Comparison of ENCODE assay signal across 9 cellular contexts in genomic region chr1:44417351-44418021, GRCh38. TPM values are rescaled to one million over a fixed set of nuclear protein-coding genes. Genes with fewer than 3 reads are reported as not detected.
A peak's percentile ranks its signal among the peaks of the same experiment; 100 is the strongest.
DNase-seq lines count a peak whose midpoint lies in the region; ATAC-seq, FAIRE-seq and TF ChIP-seq lines count a peak whose summit lies in the region.
"Had no signal": no experiment of that assay in that cellular context is flagged by ENCODE, and none has a peak within 500 bp of the region (broad histone marks: within the 10 kb centered on the region; RNA-seq: fewer than 3 reads in every experiment).

No MANE protein-coding gene starts in this region.

- intact Hi-C loops in left cardiac atrium (cut with DNase I) (no loop called here), pancreas (cut with DNase I) (no loop called here)

- no peaks in the 10 kb centered on the region for H3K36me3 ChIP-seq in pancreas

- peak overlapping the region in 1 of 4 donors; percentile 39 for H3K4me3 ChIP-seq in pancreas

- no peak overlapping the region for H3K27ac ChIP-seq in pancreas

- no peak for FAIRE-seq in pancreas (lab: Jason Lieb, UNC)
- FAIRE-seq: G401.6 had no signal

- H3K9me3 ChIP-seq in pancreas, result no peaks in the 10 kb centered on the region

- H3K4me1 ChIP-seq in pancreas, result peaks cover 0 to 4% (median 0%) of the 10 kb centered on the region in 3 donors

- peak; percentile 25 for DNase-seq in activated T-cell treated with anti-CD3 and anti-CD28 coated beads, Interleukin-2, amount 50 U/mL, for 1 hour
- DNase-seq in activated T-cell treated with anti-CD3 and anti-CD28 coated beads for 4 hours (no peak), left cardiac atrium (peak; percentile 38), pancreas (peak in 3 of 6 donors; percentile 24 to 80 (median 80))

- WGBS in pancreas, 2 donors, result 2 to 4% methylated on average over 58 to 65 of the region's 65 CpGs

- ATAC-seq in SK-N-SH treated with all-trans-retinoic acid at 6 μM for 48 hours (peak; percentile 84), left cardiac atrium (peak; percentile 86 to 90), pancreas (peak; percentile 72 to 92 (median 86)), HG02981 (IDR thresholded peaks at IDR 0.05; ENCODE audit: unreplicated experiment) (no peak), HG03045 (IDR thresholded peaks at IDR 0.05; ENCODE audit: unreplicated experiment) (no peak), GM21423 (IDR thresholded peaks at IDR 0.05; ENCODE audit: unreplicated experiment) (no peak)

- no peak for TF ChIP-seq CTCF in pancreas (IDR thresholded peaks at IDR 0.05)

- H3K27me3 ChIP-seq in pancreas, result peaks cover 18 to 67% (median 23%) of the 10 kb centered on the region in 4 donors

TF ChIP-seq in SK-N-SH treated with all-trans-retinoic acid at 6 μM for 48 hours, 23 proteins besides CTCF, POLR2A, EP300 and RAD21:
- no peak for TF ChIP-seq TOX (CRISPR knock-in tag; IDR thresholded peaks at IDR 0.05; ENCODE audit: borderline replicate concordance)
- TF ChIP-seq SNAI2 (CRISPR knock-in tag; IDR thresholded peaks at IDR 0.05), result no peak
- TF ChIP-seq ESRRG (CRISPR knock-in tag; IDR thresholded peaks at IDR 0.05), result no peak
- TF ChIP-seq ZC3H10 (CRISPR knock-in tag; IDR thresholded peaks at IDR 0.05), result no peak
- TF ChIP-seq OSR1 (CRISPR knock-in tag; IDR thresholded peaks at IDR 0.05), result no peak
- no peak for TF ChIP-seq ZNF8 (CRISPR knock-in tag; IDR thresholded peaks at IDR 0.05)
- no peak for TF ChIP-seq ZNF70 (CRISPR knock-in tag; IDR thresholded peaks at IDR 0.05)
- TF ChIP-seq CSRNP3 (CRISPR knock-in tag; IDR thresholded peaks at IDR 0.05), result no peak
- no peak for TF ChIP-seq ZNF565 (CRISPR knock-in tag; conservative IDR thresholded peaks at IDR 0.05; ENCODE audit: low read depth)
- TF ChIP-seq PPARA (CRISPR knock-in tag; IDR thresholded peaks at IDR 0.05; ENCODE audit: borderline replicate concordance), result no peak
- TF ChIP-seq TCF4 (CRISPR knock-in tag; IDR thresholded peaks at IDR 0.05; ENCODE audit: borderline replicate concordance), result no peak

RNA-seq across cellular contexts. Expression of gene RNF220, which starts 12.4 kb away (rescaled TPM):
- total RNA-seq in left cardiac atrium (10 to 100 TPM; 67.4 to 68.9 TPM), pancreas (10 to 100 TPM; 22.3 to 43.2 (median 29.2) TPM)
- polyA plus RNA-seq in pancreas, result 10 to 100 TPM; 34.4 to 43.0 TPM

Comparison
In these comparisons a context has a peak if more than half of its experiments do, and no peak if none do; other contexts are left out.
1. ATAC-seq: peak in SK-N-SH treated with all-trans-retinoic acid at 6 μM for 48 hours (single experiment), left cardiac atrium (2 of 2) and pancreas (4 of 4); none in HG02981 (single experiment), HG03045 (single experiment) and GM21423 (single experiment).